28 cellular contexts compared by ENCODE assay signal in genomic region chr3:198048445-198048844, GRCh38.
"Had no signal": no experiment of that assay in that cellular context is flagged by ENCODE, and none has a peak within 500 bp of the region (broad histone marks: within the 10 kb centered on the region; RNA-seq: fewer than 3 reads in every experiment).

No MANE protein-coding gene starts in this region.

- H3K4me1 Mint-ChIP-seq: stimulated activated effector memory CD8-positive, alpha-beta T cell treated with anti-CD3 and anti-CD28 coated beads, Interleukin-12 subunit alpha, Interleukin-12 subunit beta, amount 100 ng/mL, for 72 hours; stimulated activated memory B cell treated with anti-CD40 and anti-IgM and Interleukin-4, amounts not matched to agents 10 μg/mL and 1 μg/mL and 100 μg/mL, for 72 hours; stimulated activated naive CD8-positive, alpha-beta T cell treated with anti-CD3 and anti-CD28 coated beads, Interleukin-15, amount 100 ng/mL, for 72 hours had no signal

- H3K27me3 Mint-ChIP-seq: stimulated activated memory B cell treated with anti-CD40 and anti-IgM and Interleukin-4, amounts not matched to agents 10 μg/mL and 1 μg/mL and 100 μg/mL, for 72 hours; stimulated activated naive CD8-positive, alpha-beta T cell treated with anti-CD3 and anti-CD28 coated beads, Interleukin-15, Interleukin-2, amounts not matched to agents 100 ng/mL and 50 ng/mL, for 24 hours had no signal

- DNase-seq: stimulated activated CD4-positive, alpha-beta T cell treated with anti-CD3 and anti-CD28 coated beads, Interleukin-2, amount 100 ng/mL, for 48 hours; stimulated activated CD4-positive, alpha-beta T cell treated with anti-CD3 and anti-CD28 coated beads, Interleukin-4, amount 100 ng/mL, for 1 hour; stimulated activated CD4-positive, alpha-beta T cell treated with anti-CD3 and anti-CD28 coated beads, Interleukin-4, amount 100 ng/mL, for 24 hours; stimulated activated CD4-positive, alpha-beta T cell treated with anti-CD3 and anti-CD28 coated beads, Interleukin-4, amount 100 ng/mL, for 4 hours; stimulated activated CD8-positive, alpha-beta memory T cell treated with anti-CD3 and anti-CD28 coated beads, Interleukin-4, amount 100 ng/mL, for 48 hours; stimulated activated naive B cell treated with anti-CD40 and anti-IgM and Interleukin-4, amounts not matched to agents 10 μg/mL and 1 μg/mL and 100 μg/mL, for 72 hours; stimulated activated naive CD4-positive, alpha-beta T cell; stimulated activated naive CD4-positive, alpha-beta T cell treated with Interleukin-2 at 50 U/mL for 16 hours; stimulated activated naive CD8-positive, alpha-beta T cell treated with anti-CD3 and anti-CD28 coated beads, Interleukin-15, amount 100 ng/mL, for 72 hours; stimulated activated naive CD8-positive, alpha-beta T cell treated with anti-CD3 and anti-CD28 coated beads, Interleukin-15, Interleukin-2, amounts not matched to agents 100 U/mL and 50 U/mL, for 24 hours; stomach; substantia nigra; testis; thyroid gland; tibial artery; transverse colon; trophoblast cell; upper lobe of left lung; uterus had no signal

- H3K27ac Mint-ChIP-seq: stimulated activated effector memory CD8-positive, alpha-beta T cell treated with anti-CD3 and anti-CD28 coated beads, Interleukin-12 subunit alpha, Interleukin-12 subunit beta, amount 100 ng/mL, for 72 hours; stimulated activated memory B cell treated with anti-CD40 and anti-IgM and Interleukin-4, amounts not matched to agents 10 μg/mL and 1 μg/mL and 100 μg/mL, for 72 hours; stimulated activated naive B cell treated with anti-CD40 and anti-IgM and Interleukin-4, amounts not matched to agents 10 μg/mL and 1 μg/mL and 100 μg/mL, for 72 hours; stimulated activated naive CD8-positive, alpha-beta T cell treated with anti-CD3 and anti-CD28 coated beads, Interleukin-15, Interleukin-2, amounts not matched to agents 100 ng/mL and 50 ng/mL, for 24 hours; type B pancreatic cell had no signal

- H3K9me3 Mint-ChIP-seq: stimulated activated effector memory CD8-positive, alpha-beta T cell treated with anti-CD3 and anti-CD28 coated beads, Interleukin-12 subunit alpha, Interleukin-12 subunit beta, amount 100 ng/mL, for 72 hours; stimulated activated naive CD8-positive, alpha-beta T cell treated with anti-CD3 and anti-CD28 coated beads, Interleukin-15, amount 100 ng/mL, for 72 hours; stimulated activated naive CD8-positive, alpha-beta T cell treated with anti-CD3 and anti-CD28 coated beads, Interleukin-15, Interleukin-2, amounts not matched to agents 100 ng/mL and 50 ng/mL, for 24 hours had no signal

- H3K36me3 Mint-ChIP-seq: stimulated activated effector memory CD8-positive, alpha-beta T cell treated with anti-CD3 and anti-CD28 coated beads, Interleukin-12 subunit alpha, Interleukin-12 subunit beta, amount 100 ng/mL, for 72 hours; stimulated activated memory B cell treated with anti-CD40 and anti-IgM and Interleukin-4, amounts not matched to agents 10 μg/mL and 1 μg/mL and 100 μg/mL, for 72 hours; type B pancreatic cell had no signal

- H3K4me3 ChIP-seq: stomach, suprapubic skin, testis, thoracic aorta, thyroid gland, tibial artery, tibial nerve, transverse colon, upper lobe of left lung, upper lobe of right lung, uterus, vagina had no signal

- H3K36me3 ChIP-seq: stomach, suprapubic skin, thoracic aorta, thyroid gland, tibial artery, tibial nerve, transverse colon, upper lobe of left lung, upper lobe of right lung, uterus, vagina had no signal

- H3K27ac ChIP-seq: stomach, suprapubic skin, testis, thoracic aorta, thyroid gland, tibial artery, tibial nerve, transverse colon, upper lobe of left lung, upper lobe of right lung, uterus, vagina had no signal

- H3K4me1 ChIP-seq: stomach, suprapubic skin, testis, thyroid gland, tibial artery, tibial nerve, transverse colon, upper lobe of left lung, upper lobe of right lung, uterus, vagina had no signal

- H3K9me3 ChIP-seq: stomach, suprapubic skin, testis, thoracic aorta, thyroid gland, tibial nerve, transverse colon, upper lobe of left lung, upper lobe of right lung, uterus, vagina had no signal

- H3K4me3 Mint-ChIP-seq: stimulated activated effector memory CD8-positive, alpha-beta T cell treated with anti-CD3 and anti-CD28 coated beads, Interleukin-12 subunit alpha, Interleukin-12 subunit beta, amount 100 ng/mL, for 72 hours; stimulated activated memory B cell treated with anti-CD40 and anti-IgM and Interleukin-4, amounts not matched to agents 10 μg/mL and 1 μg/mL and 100 μg/mL, for 72 hours; stimulated activated naive B cell treated with anti-CD40 and anti-IgM and Interleukin-4, amounts not matched to agents 10 μg/mL and 1 μg/mL and 100 μg/mL, for 72 hours; stimulated activated naive CD8-positive, alpha-beta T cell treated with anti-CD3 and anti-CD28 coated beads, Interleukin-15, amount 100 ng/mL, for 72 hours; stimulated activated naive CD8-positive, alpha-beta T cell treated with anti-CD3 and anti-CD28 coated beads, Interleukin-15, Interleukin-2, amounts not matched to agents 100 ng/mL and 50 ng/mL, for 24 hours; type B pancreatic cell had no signal
